ENCODE assay signal across 16 cellular contexts in genomic region chr15:70268698-70269251, GRCh38.
DNase-seq lines count a peak whose midpoint lies in the region; ATAC-seq and FAIRE-seq lines count a peak whose summit lies in the region.
"Had no signal": no experiment of that assay in that cellular context is flagged by ENCODE, and none has a peak within 500 bp of the region (broad histone marks: within the 10 kb centered on the region; RNA-seq: fewer than 3 reads in every experiment).

No MANE protein-coding gene starts in this region.

- H3K9me3 Mint-ChIP-seq in naive B cell = no peaks in the 10 kb centered on the region
- no peaks in the 10 kb centered on the region for H3K9me3 Mint-ChIP-seq in CD4-positive, alpha-beta memory T cell

- in situ Hi-C loops in Caki2 (cut with HindIII; ENCODE audit: low pct_unique_long_range_greater_than_20kb, low sequenced_read_pairs) = no loop called here

- no peaks in the 10 kb centered on the region for H3K36me3 ChIP-seq in CD4-positive, alpha-beta memory T cell (ENCODE audit: insufficient read depth, low read length)
- H3K36me3 ChIP-seq: left ventricle myocardium inferior had no signal

- peaks cover 20% of the 10 kb centered on the region for H3K4me1 Mint-ChIP-seq in T-helper 17 cell
- H3K4me1 Mint-ChIP-seq in naive B cell = peaks cover 71 to 92% (median 83%) of the 10 kb centered on the region in 3 donors
- H3K4me1 Mint-ChIP-seq in CD4-positive, alpha-beta memory T cell = peaks cover 5 to 17% (median 9%) of the 10 kb centered on the region in 4 donors

- H3K27me3 Mint-ChIP-seq in T-helper 17 cell (peaks cover 25% of the 10 kb centered on the region), naive B cell (peaks cover 0 to 22% (median 2%) of the 10 kb centered on the region in 3 donors)
- peaks cover 2 to 7% of the 10 kb centered on the region in 2 donors for H3K27me3 Mint-ChIP-seq in CD4-positive, alpha-beta memory T cell

- CTCF ChIA-PET in CD4-positive, alpha-beta memory T cell (lab: Charles Lee; ENCODE audit: partially characterized antibody) = no interaction called here

- H3K27ac ChIP-seq in CD4-positive, alpha-beta memory T cell (ENCODE audit: low read depth, low read length) = no peak overlapping the region
- H3K27ac ChIP-seq: left ventricle myocardium inferior, VCaP had no signal

- H3K36me3 Mint-ChIP-seq in T-helper 17 cell (ENCODE audit: low read depth) (peaks cover 4% of the 10 kb centered on the region), naive B cell (no peaks in the 10 kb centered on the region)
- H3K36me3 Mint-ChIP-seq in CD4-positive, alpha-beta memory T cell = no peaks in the 10 kb centered on the region

- no peaks in the 10 kb centered on the region for H3K27me3 ChIP-seq in CD4-positive, alpha-beta memory T cell (ENCODE audit: insufficient read depth, low read length)

- FAIRE-seq in GM18507 (lab: Jason Lieb, UNC) = peak; percentile 18

- H3K27ac Mint-ChIP-seq in T-helper 17 cell = peak overlapping the region; percentile 83
- H3K27ac Mint-ChIP-seq in naive B cell = peak overlapping the region in 3 of 6 donors; percentile 49 to 68 (median 66)
- H3K27ac Mint-ChIP-seq in CD4-positive, alpha-beta memory T cell = no peak overlapping the region

- intact Hi-C loops in CD4-positive, alpha-beta memory T cell (cut with micrococcal nuclease) = no loop called here

- H3K9me3 ChIP-seq in T-helper 17 cell (ENCODE audit: control insufficient read depth, low read length, poor library complexity, severe bottlenecking) = no peaks in the 10 kb centered on the region
- no peaks in the 10 kb centered on the region for H3K9me3 ChIP-seq in CD4-positive, alpha-beta memory T cell (ENCODE audit: control insufficient read depth in 1 of 2, low read length in 2 of 2)
- H3K9me3 ChIP-seq: left ventricle myocardium inferior had no signal

- no peak overlapping the region for H3K4me3 ChIP-seq in CD4-positive, alpha-beta memory T cell (ENCODE audit: low read length in 2 of 2)
- H3K4me3 ChIP-seq: left ventricle myocardium inferior had no signal

- no peak for ATAC-seq in T-helper 17 cell
- ATAC-seq in naive B cell (ENCODE audit: low read depth in 2 of 2) = peak; percentile 17 to 29
- ATAC-seq in GM19395 (IDR thresholded peaks at IDR 0.05; ENCODE audit: unreplicated experiment) = no peak
- ATAC-seq: right cardiac atrium had no signal

- peak; percentile 95 for DNase-seq in Caki2 (ENCODE audit: low read depth)
- DNase-seq in GM18507 (ENCODE audit: extremely low spot score, insufficient read length, low read depth) = no peak
- DNase-seq in T-helper 17 cell = no peak
- DNase-seq in naive B cell = no peak
- no peak for DNase-seq in DMS114 treated with DMSO at 0.1 percent for 48 hours (lab: John Stamatoyannopoulos, UW; ENCODE audit: unreplicated experiment)
- no peak for DNase-seq in LoVo (ENCODE audit: low spot score)
- DNase-seq in CD4-positive, alpha-beta memory T cell = no peak
- DNase-seq: anterior cingulate cortex; cortex of kidney; GF-D8; hippocampal formation; left ventricle myocardium inferior; right cardiac atrium; stimulated activated CD4-positive, alpha-beta T cell treated with anti-CD3 and anti-CD28 coated beads, Interleukin-2, amount 100 ng/mL, for 48 hours had no signal

- no peak overlapping the region for H3K4me3 Mint-ChIP-seq in T-helper 17 cell
- peak overlapping the region in 6 of 8 donors; percentile 29 to 81 (median 70) for H3K4me3 Mint-ChIP-seq in naive B cell
- H3K4me3 Mint-ChIP-seq in CD4-positive, alpha-beta memory T cell = no peak overlapping the region

- POLR2A ChIA-PET in CD4-positive, alpha-beta memory T cell (lab: Charles Lee; ENCODE audit: partially characterized antibody) = no interaction called here

- H3K4me1 ChIP-seq in CD4-positive, alpha-beta memory T cell (ENCODE audit: insufficient read depth, low read length) = no peaks in the 10 kb centered on the region

Comparison
In these comparisons a context has a peak if more than half of its experiments do, and no peak if none do; other contexts are left out.
1. ATAC-seq: peak in naive B cell (2 of 2); none in T-helper 17 cell (single experiment) and GM19395 (single experiment).
2. H3K4me3 Mint-ChIP-seq: peak in naive B cell (6 of 8); none in T-helper 17 cell (single experiment) and CD4-positive, alpha-beta memory T cell (0 of 8).